In genomic region chr5:172266676-172267092, GRCh38 we compare ENCODE assay signal across 19 cellular contexts. TPM values are rescaled to one million over a fixed set of nuclear protein-coding genes. Genes with fewer than 3 reads are reported as not detected.
DNase-seq lines count a peak whose midpoint lies in the region; ATAC-seq, FAIRE-seq and TF ChIP-seq lines count a peak whose summit lies in the region.
"Had no signal": no experiment of that assay in that cellular context is flagged by ENCODE, and none has a peak within 500 bp of the region (broad histone marks: within the 10 kb centered on the region; RNA-seq: fewer than 3 reads in every experiment).

No MANE protein-coding gene starts in this region.

- peak overlapping the region; percentile 17 for H3K27ac Mint-ChIP-seq in type B pancreatic cell

- peaks cover 8% of the 10 kb centered on the region for H3K36me3 Mint-ChIP-seq in type B pancreatic cell

- 39% methylated on average over 4 of the region's 4 CpGs for WGBS in HepG2 (ENCODE audit: low lambda C conversion rate)
- 83% methylated on average over 4 of the region's 4 CpGs for WGBS in right lobe of liver (ENCODE audit: insufficient coverage, low coverage, low lambda C conversion rate, missing lambda C conversion rate)

- H3K4me1 ChIP-seq in HepG2 (ENCODE audit: insufficient read depth, low read length) (peaks cover 38% of the 10 kb centered on the region), right lobe of liver (no peaks in the 10 kb centered on the region)

- TF ChIP-seq CTCF in HepG2 (CRISPR knock-in tag; IDR thresholded peaks at IDR 0.05) (no peak), right lobe of liver (IDR thresholded peaks at IDR 0.05) (no peak), type B pancreatic cell (conservative IDR thresholded peaks at IDR 0.05) (no peak)

- 0 out of 2 replicates have a peak overlapping the region, but pooled peaks have one; percentile 19 for H3K4me2 ChIP-seq in HepG2 (ENCODE audit: low read depth, low read length)

- no peak for DNase-seq in HepG2 (ENCODE audit: low spot score)
- DNase-seq in right lobe of liver = no peak
- DNase-seq in astrocyte of the hippocampus (ENCODE audit: low read depth, low spot score) = peak; percentile 51
- peak; percentile 59 for DNase-seq in left kidney (ENCODE audit: low read depth, low spot score)
- no peak for DNase-seq in type B pancreatic cell (ENCODE audit: extremely low spot score, unreplicated experiment)
- no peak for DNase-seq in DMS 273 (lab: John Stamatoyannopoulos, UW; ENCODE audit: unreplicated experiment)
- no peak for DNase-seq in NCI-H1436 (lab: John Stamatoyannopoulos, UW)
- DNase-seq: central memory CD4-positive, alpha-beta T cell; DMS53; midbrain; NCI-H187; NCI-H524; SHP77 treated with DMSO at 0.1 percent for 48 hours; stimulated activated naive CD4-positive, alpha-beta T cell treated with Interleukin-2 at 50 U/mL for 16 hours had no signal

- peak; percentile 87 for ATAC-seq in HepG2
- ATAC-seq in right lobe of liver = no peak
- ATAC-seq in HG02840 (IDR thresholded peaks at IDR 0.05; ENCODE audit: low FRiP score, unreplicated experiment) = no peak

- H3K4me3 ChIP-seq in HepG2 (replicated peaks in 1 of 3; ENCODE audit: insufficient read depth in 1 of 3, low read depth in 2 of 3, low read length in 3 of 3) (no peak overlapping the region), right lobe of liver (no peak overlapping the region)
- H3K4me3 ChIP-seq: esophagus muscularis mucosa, upper lobe of left lung had no signal

- H3K4me1 Mint-ChIP-seq in type B pancreatic cell (ENCODE audit: unreplicated experiment) = peaks cover 15% of the 10 kb centered on the region

- peaks cover 14% of the 10 kb centered on the region for H4K20me1 ChIP-seq in HepG2 (ENCODE audit: insufficient read depth, low read length)

- POLR2A ChIA-PET in HepG2 (lab: Yijun Ruan, JAX) = interaction anchor here (1.1 to 1.2 kb wide), 2 partner anchors 10 to 17 kb away, joined by 3 read pairs; partner anchors contain the start of gene UBTD2

- intact Hi-C loops in HepG2 (cut with micrococcal nuclease; ENCODE audit: unreplicated experiment) (no loop called here), right lobe of liver (cut with DNase I) (no loop called here)

- H3K9me3 Mint-ChIP-seq in type B pancreatic cell = no peaks in the 10 kb centered on the region
- H3K9me3 Mint-ChIP-seq: neural crest cell had no signal

- no peak overlapping the region for H2AFZ ChIP-seq in HepG2 (ENCODE audit: low read length)

- peaks cover 75% of the 10 kb centered on the region for H3K79me2 ChIP-seq in HepG2 (ENCODE audit: insufficient read depth, low read length)

- no peak overlapping the region for H3K9ac ChIP-seq in HepG2 (ENCODE audit: insufficient read depth, low read depth, low read length)

- FAIRE-seq in HepG2 (lab: Jason Lieb, UNC) = peak; percentile 12
- FAIRE-seq: islet of Langerhans had no signal

- H3K27me3 Mint-ChIP-seq in type B pancreatic cell = no peaks in the 10 kb centered on the region

- H3K4me3 Mint-ChIP-seq in type B pancreatic cell = no peak overlapping the region
- H3K4me3 Mint-ChIP-seq: neural crest cell had no signal

- H3K36me3 ChIP-seq in HepG2 (replicated peaks in 1 of 2; ENCODE audit: control insufficient read depth in 1 of 2, insufficient read depth in 2 of 2, low read length in 2 of 2) (peaks cover 0 to 2% of the 10 kb centered on the region in 2 experiments; a peak in 1 of 5 replicates), right lobe of liver (no peaks in the 10 kb centered on the region)
- H3K36me3 ChIP-seq: upper lobe of left lung had no signal

- peak overlapping the region; percentile 33 for H3K27ac ChIP-seq in HepG2 (ENCODE audit: extremely low read length, insufficient read depth, low read length)
- H3K27ac ChIP-seq in right lobe of liver = no peak overlapping the region

- TF ChIP-seq EP300 in HepG2 (IDR thresholded peaks at IDR 0.05; ENCODE audit: low read depth in 2 of 2, low read length in 2 of 2) = no peak
- no peak for TF ChIP-seq EP300 in HepG2 (CRISPR knock-in tag; IDR thresholded peaks at IDR 0.05; ENCODE audit: borderline replicate concordance)

- H3K9me3 ChIP-seq in HepG2 (ENCODE audit: low read length) (no peaks in the 10 kb centered on the region), right lobe of liver (no peaks in the 10 kb centered on the region)
- H3K9me3 ChIP-seq: esophagus muscularis mucosa, upper lobe of left lung had no signal

- no peak for TF ChIP-seq RAD21 in HepG2 (CRISPR knock-in tag; IDR thresholded peaks at IDR 0.05)

- CTCF ChIA-PET in HepG2 (lab: Yijun Ruan, JAX; ENCODE audit: low intra/inter-chr PET ratio, low total read pairs) = no interaction called here

- BruUV-seq in HepG2 (replicated peaks; lab: Mats Ljungman, UMichigan) = no TSS peak

- no peak for TF ChIP-seq POLR2A in HepG2 (IDR thresholded peaks at IDR 0.05; ENCODE audit: insufficient read depth in 1 of 2, low read depth in 2 of 2, low read length in 2 of 2)
- no peak for TF ChIP-seq POLR2A in right lobe of liver (IDR thresholded peaks at IDR 0.05)

- in situ Hi-C loops in HepG2 (cut with HindIII; ENCODE audit: extremely low pct_ligation_motif_present, low pct_unique_long_range_greater_than_20kb) = no loop called here

- H3K27me3 ChIP-seq in HepG2 (ENCODE audit: control insufficient read depth in 1 of 2, insufficient read depth in 2 of 2, low read length in 2 of 2) = no peaks in the 10 kb centered on the region
- no peaks in the 10 kb centered on the region for H3K27me3 ChIP-seq in right lobe of liver
- H3K27me3 ChIP-seq: esophagus muscularis mucosa, upper lobe of left lung had no signal

TF ChIP-seq in HepG2, 621 proteins besides CTCF, POLR2A, EP300 and RAD21 (continues in another document):
- no peak for TF ChIP-seq KLF9 (CRISPR knock-in tag; IDR thresholded peaks at IDR 0.05; ENCODE audit: low read depth)
- TF ChIP-seq ZNF773 (CRISPR knock-in tag; IDR thresholded peaks at IDR 0.05; ENCODE audit: borderline replicate concordance) = no peak
- 0 out of 2 replicates have a peak, but pooled peaks have one; percentile 53 for TF ChIP-seq ZNF672 (CRISPR knock-in tag; IDR thresholded peaks at IDR 0.05)
- TF ChIP-seq CAMTA2 (CRISPR knock-in tag; IDR thresholded peaks at IDR 0.05; ENCODE audit: borderline replicate concordance) = no peak
- no peak for TF ChIP-seq MIXL1 (CRISPR knock-in tag; IDR thresholded peaks at IDR 0.05)
- TF ChIP-seq HNF4A (CRISPR knock-in tag; IDR thresholded peaks at IDR 0.05) = 0 out of 2 replicates have a peak, but pooled peaks have one; percentile 5
- TF ChIP-seq IKZF4 (CRISPR knock-in tag; IDR thresholded peaks at IDR 0.05; ENCODE audit: borderline replicate concordance, low read depth, not compliant biosample characterization) = no peak
- TF ChIP-seq ZNF770 (CRISPR knock-in tag; IDR thresholded peaks at IDR 0.05) = no peak
- no peak for TF ChIP-seq ZBTB8A (CRISPR knock-in tag; IDR thresholded peaks at IDR 0.05; ENCODE audit: borderline replicate concordance, low read depth)

RNA-seq across cellular contexts. Expression of gene UBTD2, which starts 16.9 kb away (rescaled TPM):
- total RNA-seq in HepG2 (2016; rRNA removed; fragmentation: Illumina TruSeq; extraction: Trizol) = 24.1 and 32.9 TPM in 2 replicates
- total RNA-seq in HepG2 (2016; cell fraction: cytosol; rRNA removed; fragmentation: Illumina TruSeq; extraction: Trizol; ENCODE audit: low read depth) = 9.7 and 11.2 TPM in 2 replicates
- total RNA-seq in HepG2 (2016; cell fraction: insoluble cytoplasmic fraction; rRNA removed; fragmentation: Illumina TruSeq; extraction: Trizol) = 24.7 and 30.9 TPM in 2 replicates
- total RNA-seq in HepG2 (2016; cell fraction: membrane; rRNA removed; fragmentation: Illumina TruSeq; extraction: Trizol) = 41.5 and 46.2 TPM in 2 replicates
- total RNA-seq in HepG2 (2016; cell fraction: nucleus; rRNA removed; fragmentation: Illumina TruSeq; extraction: Trizol) = 14.0 and 15.3 TPM in 2 replicates
- 13.6 and 15.2 TPM in 2 replicates for polyA plus RNA-seq in HepG2 (2011; rRNA removed)
- polyA plus RNA-seq in HepG2 (2011; cell fraction: cytosol; rRNA removed) = 8.1 and 12.6 TPM in 2 replicates
- 4.2 and 5.7 TPM in 2 replicates for polyA plus RNA-seq in HepG2 (2011; cell fraction: nucleus; rRNA removed)
- polyA plus RNA-seq in HepG2 (2012) = 15.3 and 22.4 TPM in 2 replicates
- polyA plus RNA-seq in HepG2 (2016; cell fraction: cytosol; fragmentation: Illumina TruSeq; extraction: Trizol; ENCODE audit: low read depth) = 13.7 and 15.1 TPM in 2 replicates
- 36.9 and 39.9 TPM in 2 replicates for polyA plus RNA-seq in HepG2 (2016; cell fraction: insoluble cytoplasmic fraction; fragmentation: Illumina TruSeq; extraction: Trizol; ENCODE audit: low read depth)
- 40.2 and 41.2 TPM in 2 replicates for polyA plus RNA-seq in HepG2 (2016; cell fraction: membrane; fragmentation: Illumina TruSeq; extraction: Trizol; ENCODE audit: low read depth)
- polyA plus RNA-seq in HepG2 (2016; cell fraction: nucleus; fragmentation: Illumina TruSeq; extraction: Trizol; ENCODE audit: insufficient read depth, low read depth) = 20.7 and 21.5 TPM in 2 replicates
- polyA minus RNA-seq in HepG2 (2011; rRNA and poly(A)+ RNA removed; ENCODE audit: low replicate concordance) = 7.6 and 8.4 TPM in 2 replicates
- 14.6 and 18.6 TPM in 2 replicates for polyA minus RNA-seq in HepG2 (2011; cell fraction: cytosol; rRNA and poly(A)+ RNA removed)
- polyA minus RNA-seq in HepG2 (2011; cell fraction: nucleus; rRNA and poly(A)+ RNA removed) = 12.5 and 14.8 TPM in 2 replicates
- 10 to 100 TPM in 1 of 6 experiments, 1 to 10 TPM in 5; 6.7 to 11.7 (median 9.2) TPM for total RNA-seq in right lobe of liver
- 32.8 and 47.2 TPM in 2 replicates for total RNA-seq in type B pancreatic cell (ENCODE audit: low replicate concordance)

Comparison
In these comparisons a context has a peak if more than half of its experiments do, and no peak if none do; other contexts are left out.
1. DNase-seq: peak in astrocyte of the hippocampus (single experiment) and left kidney (single experiment); none in HepG2 (single experiment), right lobe of liver (0 of 3), type B pancreatic cell (single experiment), DMS 273 (single experiment) and NCI-H1436 (single experiment).